1 cellular context compared by ENCODE assay signal in the genomic region with DNA sequence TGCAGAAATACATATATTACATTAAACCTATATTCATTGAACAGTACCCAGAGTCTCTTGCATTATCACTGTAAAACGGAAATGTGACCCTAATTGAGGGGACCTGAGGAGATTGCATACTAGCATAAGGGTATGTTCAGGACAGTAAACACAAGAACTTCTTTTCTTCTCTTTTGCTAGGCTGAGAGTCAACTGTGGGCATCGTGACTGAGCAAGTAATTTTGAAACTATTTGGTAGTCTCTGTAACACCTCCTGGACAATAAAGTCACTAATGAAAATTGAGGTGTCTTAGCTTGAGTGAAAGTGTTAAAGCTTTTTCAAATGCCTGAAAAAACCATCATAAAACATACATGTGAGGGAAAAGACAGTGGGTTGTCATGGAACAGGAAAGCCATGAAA.
TF ChIP-seq lines count a peak whose summit lies in the region.

No MANE protein-coding gene starts in this region.

TF ChIP-seq in HCT116, 20 proteins besides CTCF, POLR2A, EP300 and RAD21 (continued from another document):
- TF ChIP-seq, protein P1, sequence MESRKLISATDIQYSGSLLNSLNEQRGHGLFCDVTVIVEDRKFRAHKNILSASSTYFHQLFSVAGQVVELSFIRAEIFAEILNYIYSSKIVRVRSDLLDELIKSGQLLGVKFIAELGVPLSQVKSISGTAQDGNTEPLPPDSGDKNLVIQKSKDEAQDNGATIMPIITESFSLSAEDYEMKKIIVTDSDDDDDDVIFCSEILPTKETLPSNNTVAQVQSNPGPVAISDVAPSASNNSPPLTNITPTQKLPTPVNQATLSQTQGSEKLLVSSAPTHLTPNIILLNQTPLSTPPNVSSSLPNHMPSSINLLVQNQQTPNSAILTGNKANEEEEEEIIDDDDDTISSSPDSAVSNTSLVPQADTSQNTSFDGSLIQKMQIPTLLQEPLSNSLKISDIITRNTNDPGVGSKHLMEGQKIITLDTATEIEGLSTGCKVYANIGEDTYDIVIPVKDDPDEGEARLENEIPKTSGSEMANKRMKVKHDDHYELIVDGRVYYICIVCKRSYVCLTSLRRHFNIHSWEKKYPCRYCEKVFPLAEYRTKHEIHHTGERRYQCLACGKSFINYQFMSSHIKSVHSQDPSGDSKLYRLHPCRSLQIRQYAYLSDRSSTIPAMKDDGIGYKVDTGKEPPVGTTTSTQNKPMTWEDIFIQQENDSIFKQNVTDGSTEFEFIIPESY (IDR thresholded peaks at IDR 0.05; ENCODE audit: extremely low read depth, insufficient replicate concordance, low read length): no peak
- TF ChIP-seq EZH2 (IDR thresholded peaks at IDR 0.05) (no peak), CEBPB (IDR thresholded peaks at IDR 0.05; ENCODE audit: low read depth) (no peak)
